Comparison of ENCODE assay signal across 11 cellular contexts in genomic region chr9:14323969-14324366, GRCh38. TPM values are rescaled to one million over a fixed set of nuclear protein-coding genes. Genes with fewer than 3 reads are reported as not detected.
DNase-seq lines count a peak whose midpoint lies in the region; ATAC-seq, FAIRE-seq and TF ChIP-seq lines count a peak whose summit lies in the region.
"Had no signal": no experiment of that assay in that cellular context is flagged by ENCODE, and none has a peak within 500 bp of the region (broad histone marks: within the 10 kb centered on the region; RNA-seq: fewer than 3 reads in every experiment).

No MANE protein-coding gene starts in this region.

- no peak for TF ChIP-seq POLR2A in upper lobe of left lung (IDR thresholded peaks at IDR 0.05)

- peaks cover 18% of the 10 kb centered on the region for H3K4me1 Mint-ChIP-seq in activated naive CD4-positive, alpha-beta T cell treated with anti-CD3 and anti-CD28 coated beads, Interleukin-2, amount 50 U/mL, for 24 hours

- H3K27ac ChIP-seq in PC-9 (no peak overlapping the region), keratinocyte (ENCODE audit: control insufficient read depth, insufficient read depth, low read length) (no peak overlapping the region), upper lobe of left lung (peak overlapping the region; percentile 92 to 97 (median 93))

- no peak for TF ChIP-seq CTCF in PC-9 (conservative IDR thresholded peaks at IDR 0.05)
- no peak for TF ChIP-seq CTCF in keratinocyte (optimal IDR thresholded peaks at IDR 0.05 in 1 of 3, IDR thresholded peaks at IDR 0.05 in 1 of 3, conservative IDR thresholded peaks at IDR 0.05 in 1 of 3; ENCODE audit: extremely low read depth in 1 of 3, insufficient read depth in 2 of 3, low read length in 3 of 3)
- TF ChIP-seq CTCF in upper lobe of left lung (IDR thresholded peaks at IDR 0.05) = no peak

- H3K36me3 Mint-ChIP-seq in activated naive CD4-positive, alpha-beta T cell treated with anti-CD3 and anti-CD28 coated beads, Interleukin-2, amount 50 U/mL, for 24 hours = peaks cover 3% of the 10 kb centered on the region

- no peaks in the 10 kb centered on the region for H3K27me3 ChIP-seq in PC-9 (ENCODE audit: insufficient read depth, low read depth)
- H3K27me3 ChIP-seq in keratinocyte (ENCODE audit: control insufficient read depth, extremely low read depth, insufficient read depth, low read length) = no peaks in the 10 kb centered on the region
- no peaks in the 10 kb centered on the region for H3K27me3 ChIP-seq in upper lobe of left lung

- no peaks in the 10 kb centered on the region for H3K36me3 ChIP-seq in PC-9 (ENCODE audit: low read depth)
- no peaks in the 10 kb centered on the region for H3K36me3 ChIP-seq in keratinocyte (ENCODE audit: control insufficient read depth in 2 of 2, extremely low read depth in 1 of 2, insufficient read depth in 2 of 2, low read length in 2 of 2)
- no peaks in the 10 kb centered on the region for H3K36me3 ChIP-seq in upper lobe of left lung
- H3K36me3 ChIP-seq: HAP-1 had no signal

- H3K4me2 ChIP-seq in PC-9 (peak overlapping the region; percentile 94), keratinocyte (ENCODE audit: control insufficient read depth, extremely low read depth, insufficient read depth, low read depth, low read length) (peak overlapping the region; percentile 91)

- ATAC-seq in upper lobe of left lung (ENCODE audit: low FRiP score in 2 of 2) = no peak
- ATAC-seq in HG03439 (IDR thresholded peaks at IDR 0.05; ENCODE audit: unreplicated experiment) = no peak
- ATAC-seq: effector memory CD8-positive, alpha-beta T cell had no signal

- H3K27ac Mint-ChIP-seq in activated naive CD4-positive, alpha-beta T cell treated with anti-CD3 and anti-CD28 coated beads, Interleukin-2, amount 50 U/mL, for 24 hours = no peak overlapping the region

- no peaks in the 10 kb centered on the region for H3K9me1 ChIP-seq in keratinocyte (ENCODE audit: control insufficient read depth, extremely low read depth, insufficient read depth, low read length)

- H4K20me1 ChIP-seq in PC-9 (ENCODE audit: insufficient read depth) (no peaks in the 10 kb centered on the region), keratinocyte (ENCODE audit: control insufficient read depth, extremely low read depth, insufficient read depth, low read length) (no peaks in the 10 kb centered on the region)

- no peaks in the 10 kb centered on the region for H3K9me3 Mint-ChIP-seq in activated naive CD4-positive, alpha-beta T cell treated with anti-CD3 and anti-CD28 coated beads, Interleukin-2, amount 50 U/mL, for 24 hours
- H3K9me3 Mint-ChIP-seq: effector memory CD8-positive, alpha-beta T cell had no signal

- CTCF ChIA-PET in PC-9 (lab: Charles Lee) = no interaction called here

- FAIRE-seq in keratinocyte (lab: Jason Lieb, UNC) = no peak

- no peak overlapping the region for H3K9ac ChIP-seq in keratinocyte (ENCODE audit: control insufficient read depth, extremely low read depth, insufficient read depth, low read length)

- peak overlapping the region; percentile 26 for H3K4me3 Mint-ChIP-seq in activated naive CD4-positive, alpha-beta T cell treated with anti-CD3 and anti-CD28 coated beads, Interleukin-2, amount 50 U/mL, for 24 hours

- peaks cover 54% of the 10 kb centered on the region for H3K4me1 ChIP-seq in PC-9 (replicated peaks; ENCODE audit: insufficient read depth)
- H3K4me1 ChIP-seq in keratinocyte (ENCODE audit: control insufficient read depth, extremely low read depth, insufficient read depth, low read length) = peaks cover 39% of the 10 kb centered on the region
- H3K4me1 ChIP-seq in upper lobe of left lung = peaks cover 19 to 38% (median 23%) of the 10 kb centered on the region in 4 donors

- TF ChIP-seq EP300 in upper lobe of left lung (IDR thresholded peaks at IDR 0.05) = no peak

- H3K27me3 Mint-ChIP-seq in activated naive CD4-positive, alpha-beta T cell treated with anti-CD3 and anti-CD28 coated beads, Interleukin-2, amount 50 U/mL, for 24 hours = peaks cover 35% of the 10 kb centered on the region
- H3K27me3 Mint-ChIP-seq: effector memory CD8-positive, alpha-beta T cell had no signal

- dilution Hi-C loops in keratinocyte (cut with MboI; ENCODE audit: extremely low pct_ligation_motif_present, low sequenced_read_pairs) = no loop called here

- no TSS peak for BruUV-seq in PC-9 (replicated peaks; lab: Mats Ljungman, UMichigan)

- peaks cover 27% of the 10 kb centered on the region for H3F3A ChIP-seq in PC-9 (ENCODE audit: insufficient read depth, low read depth)

- WGBS in upper lobe of left lung, 2 donors = 70 to 88% methylated on average over 1 of the region's 1 CpG

- H3K79me2 ChIP-seq in PC-9 (ENCODE audit: low read depth) (peaks cover 8% of the 10 kb centered on the region; the same call in 1 of the 2 replicates), keratinocyte (ENCODE audit: control insufficient read depth, insufficient read depth, low read length) (no peaks in the 10 kb centered on the region)

- POLR2A ChIA-PET in PC-9 (lab: Charles Lee; ENCODE audit: unreplicated experiment) = interaction anchor here (0.6 kb wide), 2 partner anchors 48 to 420 kb away, joined by 3 to 12 read pairs; no protein-coding TSS in a partner anchor

- no peak overlapping the region for H2AFZ ChIP-seq in PC-9
- H2AFZ ChIP-seq in keratinocyte (ENCODE audit: control insufficient read depth, low read length) = no peak overlapping the region

- intact Hi-C loops in PC-9 (cut with micrococcal nuclease; ENCODE audit: unreplicated experiment) = loop anchor here (10.0 kb wide), 1 partner anchor 101 kb away; no protein-coding TSS in a partner anchor

- H3K9me3 ChIP-seq in PC-9 (ENCODE audit: insufficient read depth, low read depth) = no peaks in the 10 kb centered on the region
- H3K9me3 ChIP-seq in keratinocyte (ENCODE audit: control insufficient read depth, low read depth, low read length) = no peaks in the 10 kb centered on the region
- no peaks in the 10 kb centered on the region for H3K9me3 ChIP-seq in upper lobe of left lung
- H3K9me3 ChIP-seq: HAP-1 had no signal

- peak overlapping the region; percentile 73; the same call in 1 of the 2 replicates for H3K4me3 ChIP-seq in PC-9
- no peak overlapping the region for H3K4me3 ChIP-seq in keratinocyte (ENCODE audit: control insufficient read depth in 2 of 3, extremely low read depth in 1 of 3, insufficient read depth in 2 of 3, low read depth in 1 of 3, low read length in 3 of 3)
- H3K4me3 ChIP-seq in upper lobe of left lung = no peak overlapping the region

- H3K9me2 ChIP-seq in PC-9 (ENCODE audit: insufficient read depth) = no peaks in the 10 kb centered on the region

- no peak for DNase-seq in activated naive CD4-positive, alpha-beta T cell treated with anti-CD3 and anti-CD28 coated beads, Interleukin-2, amount 50 U/mL, for 16 hours
- DNase-seq in PC-9 (no peak), keratinocyte (ENCODE audit: low read depth, low spot score) (no peak), upper lobe of left lung (no peak), NAMALWA (ENCODE audit: low spot score) (no peak), mesenteric fat pad (ENCODE audit: low spot score) (no peak)
- DNase-seq: AML-193; effector memory CD8-positive, alpha-beta T cell had no signal

RNA-seq across cellular contexts. Expression of gene NFIB, which starts 10.0 kb away (rescaled TPM):
- 29.0 and 35.1 TPM in 2 replicates for total RNA-seq in PC-9 (2021)
- 3.6 to 23.1 TPM (median 8.9 TPM) in 3 replicates for polyA plus RNA-seq in keratinocyte
- polyA plus RNA-seq in keratinocyte (2011; ENCODE audit: low read depth) = 12.3 TPM
- 7.3 and 10.7 TPM in 2 replicates for polyA plus RNA-seq in keratinocyte (2011; cell fraction: cytosol; rRNA removed)
- 25.9 and 27.8 TPM in 2 replicates for polyA plus RNA-seq in keratinocyte (2011; cell fraction: nucleus; rRNA removed)
- 9.5 and 16.1 TPM in 2 replicates for polyA plus RNA-seq in keratinocyte (2012; ENCODE audit: low replicate concordance)
- polyA minus RNA-seq in keratinocyte = 18.4 to 56.7 TPM (median 39.1 TPM) in 3 replicates
- 9.4 TPM for polyA minus RNA-seq in keratinocyte (2011; cell fraction: cytosol; rRNA and poly(A)+ RNA removed)
- 19.2 and 58.1 TPM in 2 replicates for polyA minus RNA-seq in keratinocyte (2011; cell fraction: nucleus; rRNA and poly(A)+ RNA removed)
- total RNA-seq in upper lobe of left lung = 100 to 1,000 TPM in 1 of 6 donors, 10 to 100 TPM in 5; 33.9 to 109 (median 67.5) TPM
- total RNA-seq in mesenteric fat pad = 143 TPM

Comparison
In these comparisons a context has a peak if more than half of its experiments do, and no peak if none do; other contexts are left out.
1. H3K27ac ChIP-seq: peak in upper lobe of left lung (4 of 4); none in PC-9 (single experiment) and keratinocyte (single experiment).